ENCODE assay signal across 17 cellular contexts in genomic region chr7:101231644-101232043, GRCh38. TPM values are rescaled to one million over a fixed set of nuclear protein-coding genes. Genes with fewer than 3 reads are reported as not detected.
DNase-seq lines count a peak whose midpoint lies in the region; ATAC-seq and TF ChIP-seq lines count a peak whose summit lies in the region.
"Had no signal": no experiment of that assay in that cellular context is flagged by ENCODE, and none has a peak within 500 bp of the region (broad histone marks: within the 10 kb centered on the region; RNA-seq: fewer than 3 reads in every experiment).

No MANE protein-coding gene starts in this region.

- TF ChIP-seq CTCF in WERI-Rb-1 (IDR thresholded peaks at IDR 0.05; ENCODE audit: low read depth, low read length) (no peak), progenitor cell of endocrine pancreas (IDR thresholded peaks at IDR 0.05; ENCODE audit: unreplicated experiment) (no peak)

- peak overlapping the region; percentile 69 for H3K4me3 Mint-ChIP-seq in progenitor cell of endocrine pancreas (ENCODE audit: low read depth)
- H3K4me3 Mint-ChIP-seq: CD4-positive, CD25-positive, alpha-beta regulatory T cell; effector memory CD8-positive, alpha-beta T cell; stimulated activated memory B cell treated with anti-CD40 and anti-IgM and Interleukin-4, amounts not matched to agents 10 μg/mL and 1 μg/mL and 100 μg/mL, for 72 hours had no signal

- peaks cover 17% of the 10 kb centered on the region for H3K4me1 Mint-ChIP-seq in progenitor cell of endocrine pancreas (ENCODE audit: low read depth)
- H3K4me1 Mint-ChIP-seq: stimulated activated memory B cell treated with anti-CD40 and anti-IgM and Interleukin-4, amounts not matched to agents 10 μg/mL and 1 μg/mL and 100 μg/mL, for 72 hours had no signal

- H3K27me3 ChIP-seq in H7 (ENCODE audit: control insufficient read depth, insufficient read depth, low read length): no peaks in the 10 kb centered on the region
- H3K27me3 ChIP-seq in WERI-Rb-1 (ENCODE audit: insufficient read depth, low read depth, severe bottlenecking): no peaks in the 10 kb centered on the region
- H3K27me3 ChIP-seq: heart right ventricle had no signal

- no peaks in the 10 kb centered on the region for H3K9me3 ChIP-seq in WERI-Rb-1 (ENCODE audit: severe bottlenecking)
- no peaks in the 10 kb centered on the region for H3K9me3 ChIP-seq in iPS-18c (ENCODE audit: control insufficient read depth, insufficient read depth, low read length)
- H3K9me3 ChIP-seq: heart right ventricle had no signal

- H3K36me3 ChIP-seq in H7 (replicated peaks; ENCODE audit: control insufficient read depth, insufficient read depth, low read length) (no peaks in the 10 kb centered on the region), WERI-Rb-1 (peaks cover 47% of the 10 kb centered on the region)

- no peak for ATAC-seq in HG02588 (IDR thresholded peaks at IDR 0.05; ENCODE audit: unreplicated experiment)
- ATAC-seq: effector memory CD8-positive, alpha-beta T cell had no signal

- DNase-seq in H7 (no peak), WERI-Rb-1 (no peak), progenitor cell of endocrine pancreas (ENCODE audit: low spot score, unreplicated experiment) (no peak), caudate nucleus (lab: John Stamatoyannopoulos, UW) (no peak), germinal center (ENCODE audit: low spot score) (no peak), AML-193 (lab: John Stamatoyannopoulos, UW) (no peak)
- DNase-seq: activated CD4-positive, alpha-beta T cell treated with anti-CD3 and anti-CD28 coated beads, Interleukin-2, amount 50 U/mL, for 1 hour; CD4-positive, CD25-positive, alpha-beta regulatory T cell; effector memory CD8-positive, alpha-beta T cell; heart right ventricle; Karpas-422; midbrain; NCI-H2171 had no signal

- H3K27me3 Mint-ChIP-seq in progenitor cell of endocrine pancreas: no peaks in the 10 kb centered on the region
- H3K27me3 Mint-ChIP-seq: CD4-positive, CD25-positive, alpha-beta regulatory T cell; effector memory CD8-positive, alpha-beta T cell; stimulated activated memory B cell treated with anti-CD40 and anti-IgM and Interleukin-4, amounts not matched to agents 10 μg/mL and 1 μg/mL and 100 μg/mL, for 72 hours had no signal

- H3K27ac ChIP-seq in WERI-Rb-1: peak overlapping the region; percentile 33; the same call in 1 of the 2 replicates
- no peak overlapping the region for H3K27ac ChIP-seq in caudate nucleus (ENCODE audit: low read depth, low read length)

- H3K9me3 Mint-ChIP-seq in progenitor cell of endocrine pancreas (ENCODE audit: low read depth): no peaks in the 10 kb centered on the region
- H3K9me3 Mint-ChIP-seq: CD4-positive, CD25-positive, alpha-beta regulatory T cell; effector memory CD8-positive, alpha-beta T cell; stimulated activated memory B cell treated with anti-CD40 and anti-IgM and Interleukin-4, amounts not matched to agents 10 μg/mL and 1 μg/mL and 100 μg/mL, for 72 hours had no signal

- peaks cover 8% of the 10 kb centered on the region for H3K36me3 Mint-ChIP-seq in progenitor cell of endocrine pancreas (ENCODE audit: insufficient read depth)

- H3K27ac Mint-ChIP-seq in progenitor cell of endocrine pancreas: peak overlapping the region; percentile 95
- H3K27ac Mint-ChIP-seq: CD4-positive, CD25-positive, alpha-beta regulatory T cell; stimulated activated memory B cell treated with anti-CD40 and anti-IgM and Interleukin-4, amounts not matched to agents 10 μg/mL and 1 μg/mL and 100 μg/mL, for 72 hours had no signal

- H3K4me3 ChIP-seq in H7 (ENCODE audit: insufficient read depth, low read depth, low read length) (peak overlapping the region; percentile 67; the same call in 1 of the 2 replicates), WERI-Rb-1 (ENCODE audit: low read depth, low read length) (no peak overlapping the region), iPS-18c (ENCODE audit: insufficient read depth, low read depth, low read length) (peak overlapping the region; percentile 77; the same call in 1 of the 2 replicates)

RNA-seq across cellular contexts. Expression of gene CLDN15, which starts 6.0 kb away (rescaled TPM):
- 4.2 and 6.1 TPM in 2 replicates for total RNA-seq in H7 (2014; rRNA removed; shearing (Covaris generic))
- total RNA-seq in progenitor cell of endocrine pancreas: 21.2 and 22.8 TPM in 2 replicates

RNA-seq across cellular contexts. Expression of gene FIS1, which starts 13.2 kb away (rescaled TPM):
- total RNA-seq in H7 (2014; rRNA removed; shearing (Covaris generic)): 141 and 151 TPM in 2 replicates
- 118 and 124 TPM in 2 replicates for total RNA-seq in progenitor cell of endocrine pancreas

RNA-seq across cellular contexts. Expression of gene ZNHIT1, which starts 13.7 kb away (rescaled TPM):
- total RNA-seq in H7 (2014; rRNA removed; shearing (Covaris generic)): 58.9 and 83.3 TPM in 2 replicates
- 60.2 and 62.2 TPM in 2 replicates for total RNA-seq in progenitor cell of endocrine pancreas

RNA-seq across cellular contexts. Expression of gene PLOD3, which starts 14.3 kb away (rescaled TPM):
- total RNA-seq in H7 (2014; rRNA removed; shearing (Covaris generic)): 41.9 and 48.3 TPM in 2 replicates
- 89.8 and 94.4 TPM in 2 replicates for total RNA-seq in progenitor cell of endocrine pancreas

RNA-seq across cellular contexts. Expression of gene MOGAT3, which starts 30.8 kb away (rescaled TPM):
- total RNA-seq in H7 (2014; rRNA removed; shearing (Covaris generic)): 0.52 and 1.00 TPM in 2 replicates
- not detected in 2 replicates for total RNA-seq in progenitor cell of endocrine pancreas
- total RNA-seq: CD4-positive, CD25-positive, alpha-beta regulatory T cell; heart right ventricle; pulmonary artery endothelial cell had no signal
